Comparison of ENCODE assay signal across 14 cellular contexts in genomic region chr4:128284317-128284716, GRCh38. TPM values are rescaled to one million over a fixed set of nuclear protein-coding genes. Genes with fewer than 3 reads are reported as not detected.
DNase-seq lines count a peak whose midpoint lies in the region; ATAC-seq and TF ChIP-seq lines count a peak whose summit lies in the region.
"Had no signal": no experiment of that assay in that cellular context is flagged by ENCODE, and none has a peak within 500 bp of the region (broad histone marks: within the 10 kb centered on the region; RNA-seq: fewer than 3 reads in every experiment).

No MANE protein-coding gene starts in this region.

- WGBS in stomach, 5 donors = 31 to 50% (median 42%) methylated on average over 1 of the region's 1 CpG
- WGBS in adrenal gland, 4 donors = 77 to 90% (median 84%) methylated on average over 1 of the region's 1 CpG

- H3K27ac ChIP-seq in iPS-18a (ENCODE audit: low read length) (no peak overlapping the region), stomach (peak overlapping the region in 4 of 5 donors; percentile 93 to 97 (median 94)), adrenal gland (no peak overlapping the region)
- H3K27ac ChIP-seq: parathyroid adenoma had no signal

- H3K4me1 ChIP-seq in adipocyte (ENCODE audit: control insufficient read depth, insufficient read depth, low read length) = peaks cover 41% of the 10 kb centered on the region
- H3K4me1 ChIP-seq in iPS-18a (ENCODE audit: control insufficient read depth, low read depth, low read length) = peaks cover 4% of the 10 kb centered on the region
- peaks cover 13 to 77% (median 56%) of the 10 kb centered on the region in 4 donors for H3K4me1 ChIP-seq in stomach
- peaks cover 17 to 36% of the 10 kb centered on the region in 2 donors for H3K4me1 ChIP-seq in adrenal gland (replicated peaks in 1 of 2)

- H3K4me3 ChIP-seq in adipocyte (ENCODE audit: low read length) (peak overlapping the region; percentile 89), iPS-18a (ENCODE audit: low read length) (peak overlapping the region; percentile 27), stomach (peak overlapping the region; percentile 62 to 94 (median 86)), adrenal gland (no peak overlapping the region)
- H3K4me3 ChIP-seq: lung had no signal

- ATAC-seq in GM21447 (IDR thresholded peaks at IDR 0.05; ENCODE audit: unreplicated experiment) = no peak

- intact Hi-C loops in stomach (cut with DNase I; ENCODE audit: low total_unique reads) = no loop called here
- intact Hi-C loops in adrenal gland (cut with DNase I) = no loop called here

- TF ChIP-seq CTCF in stomach (IDR thresholded peaks at IDR 0.05) (no peak), adrenal gland (IDR thresholded peaks at IDR 0.05) (no peak)

- TF ChIP-seq EP300 in stomach (IDR thresholded peaks at IDR 0.05) = no peak

- H3K9ac ChIP-seq in adipocyte (ENCODE audit: low read length) = peak overlapping the region; percentile 95
- no peak overlapping the region for H3K9ac ChIP-seq in iPS-18a (ENCODE audit: low read length)
- H3K9ac ChIP-seq: parathyroid adenoma had no signal

- H3K36me3 ChIP-seq in adipocyte (ENCODE audit: control insufficient read depth, insufficient read depth, low read length, severe bottlenecking) (no peaks in the 10 kb centered on the region), iPS-18a (ENCODE audit: control insufficient read depth, low read depth, low read length) (peaks cover 8% of the 10 kb centered on the region), stomach (peaks cover 0 to 3% (median 0%) of the 10 kb centered on the region in 4 donors), adrenal gland (replicated peaks in 1 of 2) (no peaks in the 10 kb centered on the region)
- H3K36me3 ChIP-seq: thoracic aorta had no signal

- no peaks in the 10 kb centered on the region for H3K27me3 ChIP-seq in adipocyte (replicated peaks; ENCODE audit: control insufficient read depth, insufficient read depth, low read length)
- H3K27me3 ChIP-seq in iPS-18a (ENCODE audit: control insufficient read depth, insufficient read depth, low read length) = no peaks in the 10 kb centered on the region
- no peaks in the 10 kb centered on the region for H3K27me3 ChIP-seq in stomach
- no peaks in the 10 kb centered on the region for H3K27me3 ChIP-seq in adrenal gland

- DNase-seq in DMS 273 (lab: John Stamatoyannopoulos, UW; ENCODE audit: unreplicated experiment) (peak; percentile 3), DMS 273 treated with DMSO at 0.1 percent for 48 hours (lab: John Stamatoyannopoulos, UW) (no peak), adipocyte (ENCODE audit: low read depth) (no peak), stomach (peak; percentile 59), NCI-H2107 treated with DMSO at 0.1 percent for 48 hours (lab: John Stamatoyannopoulos, UW; ENCODE audit: unreplicated experiment) (no peak), adrenal gland (no peak)
- DNase-seq: 8988T; effector memory CD4-positive, alpha-beta T cell; NCI-H2029 had no signal

- TF ChIP-seq POLR2A in stomach (IDR thresholded peaks at IDR 0.05) (no peak), adrenal gland (IDR thresholded peaks at IDR 0.05) (no peak)

- H3K9me3 ChIP-seq in adipocyte (ENCODE audit: control insufficient read depth, low read length) (no peaks in the 10 kb centered on the region), iPS-18a (ENCODE audit: control insufficient read depth, low read depth, low read length) (no peaks in the 10 kb centered on the region), stomach (no peaks in the 10 kb centered on the region), adrenal gland (replicated peaks in 1 of 3) (no peaks in the 10 kb centered on the region)
- H3K9me3 ChIP-seq: thoracic aorta had no signal

RNA-seq across cellular contexts. Expression of gene PGRMC2, which starts 3.3 kb away (rescaled TPM):
- 100 to 1,000 TPM in 1 of 5 donors, 10 to 100 TPM in 3, 1 to 10 TPM in 1; 7.2 to 101 (median 79.4) TPM for total RNA-seq in stomach
- 10 to 100 TPM; 18.4 to 42.1 (median 35.1) TPM for polyA plus RNA-seq in stomach
- total RNA-seq in adrenal gland = 10 to 100 TPM; 23.5 to 97.8 (median 54.2) TPM
- polyA plus RNA-seq in adrenal gland = 100 to 1,000 TPM in 1 of 3 donors, 10 to 100 TPM in 2; 22.9 to 152 (median 25.7) TPM

Comparison
In these comparisons a context has a peak if more than half of its experiments do, and no peak if none do; other contexts are left out.
1. DNase-seq: peak in DMS 273 (single experiment) and stomach (single experiment); none in DMS 273 treated with DMSO at 0.1 percent for 48 hours (single experiment), adipocyte (single experiment), NCI-H2107 treated with DMSO at 0.1 percent for 48 hours (single experiment) and adrenal gland (0 of 7).
2. H3K4me3 ChIP-seq: peak in adipocyte (single experiment), iPS-18a (single experiment) and stomach (4 of 4); none in adrenal gland (0 of 4).
3. H3K27ac ChIP-seq: peak in stomach (4 of 5); none in iPS-18a (single experiment) and adrenal gland (0 of 5).